ENCODE assay signal across 8 cellular contexts in genomic region chr10:79444243-79445119, GRCh38. TPM values are rescaled to one million over a fixed set of nuclear protein-coding genes. Genes with fewer than 3 reads are reported as not detected.
A peak's percentile ranks its signal among the peaks of the same experiment; 100 is the strongest.
DNase-seq lines count a peak whose midpoint lies in the region; ATAC-seq and TF ChIP-seq lines count a peak whose summit lies in the region.

No MANE protein-coding gene starts in this region.

- H3K9me3 Mint-ChIP-seq in activated naive CD8-positive, alpha-beta T cell (ENCODE audit: low read depth), result no peaks in the 10 kb centered on the region
- no peaks in the 10 kb centered on the region for H3K9me3 Mint-ChIP-seq in progenitor cell of endocrine pancreas (ENCODE audit: low read depth)

- H3K4me3 ChIP-seq in SJSA1, result peak overlapping the region; percentile 89
- peak overlapping the region; percentile 85 to 99 (median 96) for H3K4me3 ChIP-seq in heart right ventricle

- H3K4me1 ChIP-seq in SJSA1 (replicated peaks) (peaks cover 32% of the 10 kb centered on the region), heart right ventricle (peaks cover 16 to 60% (median 52%) of the 10 kb centered on the region in 9 donors)

- peaks cover 2% of the 10 kb centered on the region for H3K27me3 Mint-ChIP-seq in activated naive CD8-positive, alpha-beta T cell
- H3K27me3 Mint-ChIP-seq in progenitor cell of endocrine pancreas, result peaks cover 53% of the 10 kb centered on the region

- H3K9me3 ChIP-seq in SJSA1 (replicated peaks), result no peaks in the 10 kb centered on the region
- H3K9me3 ChIP-seq in heart right ventricle, result no peaks in the 10 kb centered on the region

- WGBS in heart right ventricle, 2 donors, result 0 to 1% methylated on average over 43 to 44 of the region's 44 CpGs

- DNase-seq in Ammon's horn (ENCODE audit: low spot score) (peak; percentile 56), GM19240 (ENCODE audit: insufficient read length, low spot score) (peak; percentile 33), SJSA1 (ENCODE audit: low read depth in 1 of 2, low spot score in 2 of 2) (peak in 1 of 2 experiments; percentile 54), heart right ventricle (peak; percentile 69 to 86), progenitor cell of endocrine pancreas (ENCODE audit: low spot score, unreplicated experiment) (no peak), DMS114 treated with DMSO at 0.1 percent for 48 hours (lab: John Stamatoyannopoulos, UW; ENCODE audit: unreplicated experiment) (no peak)

- H3K27me3 ChIP-seq in SJSA1 (replicated peaks), result no peaks in the 10 kb centered on the region
- no peaks in the 10 kb centered on the region for H3K27me3 ChIP-seq in heart right ventricle

- H3K36me3 Mint-ChIP-seq in activated naive CD8-positive, alpha-beta T cell, result no peaks in the 10 kb centered on the region
- no peaks in the 10 kb centered on the region for H3K36me3 Mint-ChIP-seq in progenitor cell of endocrine pancreas (ENCODE audit: insufficient read depth)

- peaks cover 26% of the 10 kb centered on the region for H3K4me1 Mint-ChIP-seq in activated naive CD8-positive, alpha-beta T cell (ENCODE audit: low read depth)
- H3K4me1 Mint-ChIP-seq in progenitor cell of endocrine pancreas (ENCODE audit: low read depth), result peaks cover 28% of the 10 kb centered on the region

- H3K27ac ChIP-seq in SJSA1 (0 out of 2 replicates have a peak overlapping the region, but pooled peaks have one; percentile 3), heart right ventricle (peak overlapping the region; percentile 92 to 99 (median 97))

- H3K4me3 Mint-ChIP-seq in activated naive CD8-positive, alpha-beta T cell, result peak overlapping the region; percentile 83
- H3K4me3 Mint-ChIP-seq in progenitor cell of endocrine pancreas (ENCODE audit: low read depth), result peak overlapping the region; percentile 74

- H3K36me3 ChIP-seq in SJSA1 (no peaks in the 10 kb centered on the region), heart right ventricle (peaks cover 0 to 20% (median 0%) of the 10 kb centered on the region in 9 donors)

- ATAC-seq in HG03442 (IDR thresholded peaks at IDR 0.05; ENCODE audit: unreplicated experiment) (peak; percentile 21), heart right ventricle (peak; percentile 46 to 65 (median 54))

- intact Hi-C loops in heart right ventricle (cut with DNase I), result loop anchor here in 7 of 10 donors (2.0 to 10.0 kb wide), 7 partner anchors 37 to 67 kb away; no protein-coding TSS in a partner anchor

- H3K27ac Mint-ChIP-seq in activated naive CD8-positive, alpha-beta T cell, result peak overlapping the region; percentile 41
- peak overlapping the region; percentile 42 for H3K27ac Mint-ChIP-seq in progenitor cell of endocrine pancreas

- no peak for TF ChIP-seq CTCF in heart right ventricle (IDR thresholded peaks at IDR 0.05)
- no peak for TF ChIP-seq CTCF in progenitor cell of endocrine pancreas (IDR thresholded peaks at IDR 0.05; ENCODE audit: unreplicated experiment)

RNA-seq across cellular contexts. Expression of gene ZCCHC24, which starts 0.9 kb away (rescaled TPM):
- total RNA-seq in SJSA1 (2014; rRNA removed; shearing (Covaris generic)), result 9.2 and 10.4 TPM in 2 replicates
- 10 to 100 TPM; 32.0 to 59.0 (median 49.0) TPM for total RNA-seq in heart right ventricle
- 10 to 100 TPM; 19.3 to 22.4 TPM for polyA plus RNA-seq in heart right ventricle
- 1.3 and 1.6 TPM in 2 replicates for total RNA-seq in progenitor cell of endocrine pancreas

Comparison
In these comparisons a context has a peak if more than half of its experiments do, and no peak if none do; other contexts are left out.
1. DNase-seq: peak in Ammon's horn (single experiment), GM19240 (single experiment) and heart right ventricle (2 of 2); none in progenitor cell of endocrine pancreas (single experiment) and DMS114 treated with DMSO at 0.1 percent for 48 hours (single experiment).